Comparison of ENCODE assay signal across 10 cellular contexts in genomic region chr9:5920860-5921328, GRCh38. TPM values are rescaled to one million over a fixed set of nuclear protein-coding genes. Genes with fewer than 3 reads are reported as not detected.
DNase-seq lines count a peak whose midpoint lies in the region; ATAC-seq and TF ChIP-seq lines count a peak whose summit lies in the region.
"Had no signal": no experiment of that assay in that cellular context is flagged by ENCODE, and none has a peak within 500 bp of the region (broad histone marks: within the 10 kb centered on the region; RNA-seq: fewer than 3 reads in every experiment).

No MANE protein-coding gene starts in this region.

- H3K27me3 Mint-ChIP-seq in activated CD4-positive, alpha-beta T cell treated with anti-CD3 and anti-CD28 coated beads, Interleukin-2, amount 10 ng/mL, durations not matched to agents 24 days and 14 days, result no peaks in the 10 kb centered on the region

- no peak overlapping the region for H3K4ac ChIP-seq in mesenchymal stem cell (ENCODE audit: low read depth in 1 of 2, low read length in 2 of 2)

- no peak overlapping the region for H3K14ac ChIP-seq in mesenchymal stem cell (ENCODE audit: low read length in 2 of 2)

- no peak overlapping the region for H3K23ac ChIP-seq in mesenchymal stem cell (ENCODE audit: low read length in 2 of 2)

- H3K9me3 ChIP-seq in mesenchymal stem cell (ENCODE audit: control insufficient read depth, low read length), result no peaks in the 10 kb centered on the region
- no peaks in the 10 kb centered on the region for H3K9me3 ChIP-seq in sigmoid colon

- peaks cover 5% of the 10 kb centered on the region for H3K4me1 Mint-ChIP-seq in activated CD4-positive, alpha-beta T cell treated with anti-CD3 and anti-CD28 coated beads, Interleukin-2, amount 10 ng/mL, durations not matched to agents 24 days and 14 days

- intact Hi-C loops in activated CD4-positive, alpha-beta T cell treated with anti-CD3 and anti-CD28 coated beads, Interleukin-2, amount 10 ng/mL, durations not matched to agents 24 days and 14 days (cut with micrococcal nuclease), result no loop called here
- intact Hi-C loops in sigmoid colon (cut with DNase I), result no loop called here

- peaks cover 6% of the 10 kb centered on the region for H3K9me3 Mint-ChIP-seq in activated CD4-positive, alpha-beta T cell treated with anti-CD3 and anti-CD28 coated beads, Interleukin-2, amount 10 ng/mL, durations not matched to agents 24 days and 14 days

- no peak overlapping the region for H2BK5ac ChIP-seq in mesenchymal stem cell (ENCODE audit: low read depth, low read length, poor library complexity, severe bottlenecking)

- ATAC-seq in GM21526 (IDR thresholded peaks at IDR 0.05; ENCODE audit: low FRiP score, unreplicated experiment), result peak; percentile 69
- peak; percentile 86 for ATAC-seq in HG03280 (IDR thresholded peaks at IDR 0.05; ENCODE audit: unreplicated experiment)

- peak overlapping the region; percentile 3 for H3K27ac Mint-ChIP-seq in activated CD4-positive, alpha-beta T cell treated with anti-CD3 and anti-CD28 coated beads, Interleukin-2, amount 10 ng/mL, durations not matched to agents 24 days and 14 days

- no peak overlapping the region for H3K4me2 ChIP-seq in mesenchymal stem cell (ENCODE audit: low read length, poor library complexity, severe bottlenecking)

- H3K4me3 Mint-ChIP-seq in activated CD4-positive, alpha-beta T cell treated with anti-CD3 and anti-CD28 coated beads, Interleukin-2, amount 10 ng/mL, durations not matched to agents 24 days and 14 days, result no peak overlapping the region

- peak overlapping the region; percentile 62 for H3K27ac ChIP-seq in mesenchymal stem cell (ENCODE audit: low read length, poor library complexity, severe bottlenecking)
- H3K27ac ChIP-seq in sigmoid colon, result no peak overlapping the region
- H3K27ac ChIP-seq in coronary artery, result no peak overlapping the region

- H2BK15ac ChIP-seq in mesenchymal stem cell (ENCODE audit: low read depth, poor library complexity, severe bottlenecking), result no peak overlapping the region

- no peak overlapping the region for H3K18ac ChIP-seq in mesenchymal stem cell (ENCODE audit: low read depth in 1 of 2, low read length in 2 of 2)

- no peaks in the 10 kb centered on the region for H3K27me3 ChIP-seq in mesenchymal stem cell (ENCODE audit: control insufficient read depth in 1 of 2, insufficient read depth in 1 of 2, low read length in 2 of 2)
- H3K27me3 ChIP-seq in sigmoid colon, result no peaks in the 10 kb centered on the region

- no peak overlapping the region for H3K4me3 ChIP-seq in mesenchymal stem cell (ENCODE audit: insufficient read depth in 1 of 2, low read depth in 1 of 2, low read length in 2 of 2)
- H3K4me3 ChIP-seq in sigmoid colon, result no peak overlapping the region
- no peak overlapping the region for H3K4me3 ChIP-seq in coronary artery

- TF ChIP-seq EP300 in sigmoid colon (IDR thresholded peaks at IDR 0.05), result no peak

- H3K9ac ChIP-seq in mesenchymal stem cell (ENCODE audit: low read length), result no peak overlapping the region

- peaks cover 0 to 59% of the 10 kb centered on the region in 2 experiments for H3K36me3 ChIP-seq in mesenchymal stem cell (ENCODE audit: control insufficient read depth in 1 of 2, insufficient read depth in 2 of 2, low read depth in 1 of 2, low read length in 2 of 2)
- H3K36me3 ChIP-seq in sigmoid colon, result peaks cover 4 to 58% (median 15%) of the 10 kb centered on the region in 4 donors

- H3K4me1 ChIP-seq in mesenchymal stem cell (ENCODE audit: control insufficient read depth, insufficient read depth, low read depth, low read length) (peaks cover 2% of the 10 kb centered on the region), sigmoid colon (no peaks in the 10 kb centered on the region)

- H2AFZ ChIP-seq in mesenchymal stem cell (ENCODE audit: low read depth, low read length), result no peak overlapping the region

- H4K91ac ChIP-seq in mesenchymal stem cell (ENCODE audit: low read length), result no peak overlapping the region

- DNase-seq in activated CD4-positive, alpha-beta T cell treated with anti-CD3 and anti-CD28 coated beads, Interleukin-2, amount 10 ng/mL, durations not matched to agents 24 days and 14 days, result no peak
- no peak for DNase-seq in activated CD4-positive, alpha-beta T cell treated with anti-CD3 and anti-CD28 coated beads for 4 hours
- DNase-seq in mesenchymal stem cell, result no peak
- no peak for DNase-seq in sigmoid colon
- DNase-seq in coronary artery (ENCODE audit: low spot score), result no peak
- DNase-seq in kidney glomerular epithelial cell (lab: John Stamatoyannopoulos, UW), result no peak
- DNase-seq: amygdala, glutamatergic neuron had no signal

- H4K8ac ChIP-seq in mesenchymal stem cell (ENCODE audit: low read length), result no peak overlapping the region

- peaks cover 58% of the 10 kb centered on the region for H3K36me3 Mint-ChIP-seq in activated CD4-positive, alpha-beta T cell treated with anti-CD3 and anti-CD28 coated beads, Interleukin-2, amount 10 ng/mL, durations not matched to agents 24 days and 14 days (ENCODE audit: low read depth)

- H3K79me1 ChIP-seq in mesenchymal stem cell (replicated peaks; ENCODE audit: low read length, poor library complexity, severe bottlenecking), result peaks cover 2% of the 10 kb centered on the region

- H2BK120ac ChIP-seq in mesenchymal stem cell (ENCODE audit: low read depth, low read length), result no peak overlapping the region

- 94% methylated on average over 2 of the region's 2 CpGs for WGBS in mesenchymal stem cell
- WGBS in sigmoid colon, 2 donors, result 86 to 92% methylated on average over 2 of the region's 2 CpGs

- no peak for TF ChIP-seq POLR2A in sigmoid colon (IDR thresholded peaks at IDR 0.05)

- H2AK5ac ChIP-seq in mesenchymal stem cell (ENCODE audit: low read length, severe bottlenecking), result no peak overlapping the region

- TF ChIP-seq CTCF in sigmoid colon (IDR thresholded peaks at IDR 0.05) (no peak), coronary artery (IDR thresholded peaks at IDR 0.05) (no peak)

- no peak overlapping the region for H2BK12ac ChIP-seq in mesenchymal stem cell (ENCODE audit: low read length in 2 of 2)

RNA-seq across cellular contexts. Expression of gene MLANA, which starts 30.2 kb away (rescaled TPM):
- not detected in 2 replicates for total RNA-seq in activated CD4-positive, alpha-beta T cell treated with anti-CD3 and anti-CD28 coated beads, Interleukin-2, amount 10 ng/mL, durations not matched to agents 24 days and 14 days
- not detected for polyA plus RNA-seq in mesenchymal stem cell (2013, experiment 1 of 2)
- not detected for polyA plus RNA-seq in mesenchymal stem cell (2013, experiment 2 of 2)
- not detected for total RNA-seq in sigmoid colon
- polyA plus RNA-seq in sigmoid colon, result not detected
